23 cellular contexts compared by ENCODE assay signal in genomic region chr6:32298632-32299336, GRCh38.
DNase-seq lines count a peak whose midpoint lies in the region; ATAC-seq and TF ChIP-seq lines count a peak whose summit lies in the region.
"Had no signal": no experiment of that assay in that cellular context is flagged by ENCODE, and none has a peak within 500 bp of the region (broad histone marks: within the 10 kb centered on the region; RNA-seq: fewer than 3 reads in every experiment).

No MANE protein-coding gene starts in this region.

- H3K4me1 ChIP-seq in IMR-90 (ENCODE audit: control insufficient read depth, insufficient read depth, low read length) (no peaks in the 10 kb centered on the region), osteoblast (ENCODE audit: insufficient read depth, low read length) (no peaks in the 10 kb centered on the region)
- H3K4me1 ChIP-seq: BE2C, body of pancreas, heart right ventricle, parathyroid adenoma, vagina had no signal

- H3K36me3 ChIP-seq in IMR-90 (ENCODE audit: control insufficient read depth, insufficient read depth, low read length) (no peaks in the 10 kb centered on the region), osteoblast (ENCODE audit: insufficient read depth, low read length) (no peaks in the 10 kb centered on the region)
- H3K36me3 ChIP-seq: BE2C, heart right ventricle, vagina had no signal

- TF ChIP-seq RAD21 in IMR-90 (IDR thresholded peaks at IDR 0.05; ENCODE audit: low read length) = no peak

- no peak overlapping the region for H2BK5ac ChIP-seq in IMR-90 (ENCODE audit: low read depth, low read length, poor library complexity, severe bottlenecking)

- H3K27me3 ChIP-seq in IMR-90 (ENCODE audit: control insufficient read depth, insufficient read depth, low read length) (no peaks in the 10 kb centered on the region), osteoblast (ENCODE audit: insufficient read depth, low read length) (peaks cover under 1% of the 10 kb centered on the region)
- H3K27me3 ChIP-seq: body of pancreas, vagina had no signal

- POLR2A ChIA-PET in IMR-90 (lab: Charles Lee; ENCODE audit: unreplicated experiment) = no interaction called here

- H3K4me2 ChIP-seq in IMR-90 (ENCODE audit: low read depth, low read length) (peak overlapping the region; percentile 50; the same call in 1 of the 2 replicates), osteoblast (ENCODE audit: insufficient read depth, low read length) (no peak overlapping the region)

- peak; percentile 83 for ATAC-seq in IMR-90 (ENCODE audit: low read depth)
- ATAC-seq in GM21723 (IDR thresholded peaks at IDR 0.05; ENCODE audit: unreplicated experiment) = no peak
- ATAC-seq in GM18868 (IDR thresholded peaks at IDR 0.05; ENCODE audit: unreplicated experiment) = no peak
- ATAC-seq: body of pancreas, heart right ventricle had no signal

- DNase-seq in Caki2 (ENCODE audit: low read depth) (peak; percentile 6), IMR-90 (peak; percentile 54), epidermal melanocyte (ENCODE audit: insufficient read length, low spot score) (peak; percentile 20), osteoblast (ENCODE audit: insufficient read length, low spot score, missing footprints) (peak; percentile 21), OCI-M1 (lab: John Stamatoyannopoulos, UW) (no peak)
- no peak for DNase-seq in stimulated activated CD4-positive, alpha-beta T cell treated with anti-CD3 and anti-CD28 coated beads, Interleukin-2, amount 100 ng/mL, for 24 hours
- DNase-seq: activated CD4-positive, alpha-beta T cell treated with anti-CD3 and anti-CD28 coated beads, Interleukin-2, amount 10 ng/mL, durations not matched to agents 24 days and 14 days; activated naive CD4-positive, alpha-beta T cell treated with anti-CD3 and anti-CD28 coated beads, Interleukin-2, amount 50 U/mL, for 16 hours; activated T-cell treated with anti-CD3 and anti-CD28 coated beads for 4 hours; BE2C; body of pancreas; heart right ventricle; mammary epithelial cell; NCI-H1694 treated with DMSO at 0.1 percent for 48 hours; NCI-H446 treated with DMSO at 0.1 percent for 48 hours; SHP77; stimulated activated CD4-positive, alpha-beta T cell treated with anti-CD3 and anti-CD28 coated beads, Interleukin-4, amount 100 ng/mL, for 24 hours; T-helper 1 cell had no signal

- H3K79me2 ChIP-seq in osteoblast (ENCODE audit: insufficient read depth, low read length) = no peaks in the 10 kb centered on the region
- H3K79me2 ChIP-seq: parathyroid adenoma had no signal

- H2BK20ac ChIP-seq in IMR-90 (ENCODE audit: low read depth, low read length) = no peak overlapping the region

- H3K4ac ChIP-seq in IMR-90 (ENCODE audit: low read depth, low read length) = peak overlapping the region; percentile 43; the same call in 1 of the 2 replicates

- H3K4me3 ChIP-seq in IMR-90 (ENCODE audit: insufficient read depth, low read depth, low read length) (no peak overlapping the region), osteoblast (ENCODE audit: insufficient read depth, low read length) (no peak overlapping the region)
- H3K4me3 ChIP-seq: body of pancreas, coronary artery, heart right ventricle, vagina had no signal

- CTCF ChIA-PET in IMR-90 (lab: Yijun Ruan, JAX) = no interaction called here

- no peak overlapping the region for H3K14ac ChIP-seq in IMR-90 (replicated peaks; ENCODE audit: low read depth, low read length)

- in situ Hi-C loops in Caki2 (cut with HindIII; ENCODE audit: low pct_unique_long_range_greater_than_20kb, low sequenced_read_pairs) = no loop called here
- in situ Hi-C loops in IMR-90 (cut with MboI; ENCODE audit: low sequenced_read_pairs) = no loop called here

- no peak overlapping the region for H2AFZ ChIP-seq in IMR-90 (replicated peaks; ENCODE audit: low read length, poor library complexity)
- no peak overlapping the region for H2AFZ ChIP-seq in osteoblast (ENCODE audit: low read length)
- H2AFZ ChIP-seq: parathyroid adenoma had no signal

- intact Hi-C loops in IMR-90 (cut with micrococcal nuclease) = no loop called here

- no peak overlapping the region for H3K23ac ChIP-seq in IMR-90 (ENCODE audit: low read depth, low read length)

- peak overlapping the region; percentile 39; the same call in 1 of the 2 replicates for H2AK5ac ChIP-seq in IMR-90 (ENCODE audit: low read depth, low read length)

- no TSS peak for BruUV-seq in IMR-90 (replicated peaks; lab: Mats Ljungman, UMichigan)

- no peak overlapping the region for H4K5ac ChIP-seq in IMR-90 (ENCODE audit: low read depth, low read length)

- no peaks in the 10 kb centered on the region for H3K79me1 ChIP-seq in IMR-90 (ENCODE audit: low read depth in 1 of 2, low read length in 2 of 2)

- dilution Hi-C loops in IMR-90 (cut with HindIII; ENCODE audit: low sequenced_read_pairs, unreplicated experiment) = no loop called here

- H4K20me1 ChIP-seq in IMR-90 (ENCODE audit: insufficient read depth, low read length) (no peaks in the 10 kb centered on the region), osteoblast (ENCODE audit: insufficient read depth, low read length) (no peaks in the 10 kb centered on the region)

- H2BK15ac ChIP-seq in IMR-90 (ENCODE audit: low read depth, low read length) = no peak overlapping the region

- no peaks in the 10 kb centered on the region for H3K9me1 ChIP-seq in IMR-90 (ENCODE audit: insufficient read depth, low read length)

- H3K9ac ChIP-seq in IMR-90 (ENCODE audit: low read depth, low read length) = no peak overlapping the region
- H3K9ac ChIP-seq: parathyroid adenoma had no signal

- no CpG with 5 or more reads among the region's 3 CpGs for WGBS in IMR-90 (ENCODE audit: extremely low coverage in 2 of 2, insufficient read length in 1 of 2), 2 experiments

- TF ChIP-seq POLR2A in IMR-90 (IDR thresholded peaks at IDR 0.05; ENCODE audit: low read depth, low read length) = no peak

- H3K56ac ChIP-seq in IMR-90 (ENCODE audit: extremely low read depth, insufficient read depth, low read length) = no peak overlapping the region

- H3K9me3 ChIP-seq in IMR-90 (ENCODE audit: control insufficient read depth, insufficient read depth, low read length) (no peaks in the 10 kb centered on the region), osteoblast (ENCODE audit: low read depth, low read length) (no peaks in the 10 kb centered on the region)
- H3K9me3 ChIP-seq: BE2C, body of pancreas, heart right ventricle, vagina had no signal

- peak overlapping the region; percentile 65 for H3K18ac ChIP-seq in IMR-90 (ENCODE audit: low read depth, low read length)

- no peak overlapping the region for H4K8ac ChIP-seq in IMR-90 (ENCODE audit: low read depth in 2 of 2, low read length in 2 of 2)

- H2AK9ac ChIP-seq in IMR-90 (replicated peaks; ENCODE audit: low read depth, low read length, poor library complexity) = no peak overlapping the region

- no peak overlapping the region; the same call in 1 of the 2 replicates for H4K91ac ChIP-seq in IMR-90 (ENCODE audit: insufficient read depth, low read depth, low read length)

- no peak for TF ChIP-seq CTCF in IMR-90 (conservative IDR thresholded peaks at IDR 0.05; ENCODE audit: low read depth, low read length)
- TF ChIP-seq CTCF in osteoblast (IDR thresholded peaks at IDR 0.05; ENCODE audit: extremely low read depth, low read depth, low read length) = no peak

- H3K27ac ChIP-seq in IMR-90 (ENCODE audit: insufficient read depth, low read length) = peak overlapping the region; percentile 76
- H3K27ac ChIP-seq in osteoblast (ENCODE audit: low read depth, low read length) = no peak overlapping the region
- H3K27ac ChIP-seq: body of pancreas, coronary artery, heart right ventricle, parathyroid adenoma, vagina had no signal

- H2BK120ac ChIP-seq in IMR-90 (ENCODE audit: low read depth, low read length) = peak overlapping the region; percentile 74; the same call in 1 of the 2 replicates

TF ChIP-seq in IMR-90, 13 proteins besides CTCF, POLR2A, EP300 and RAD21:
- no peak for TF ChIP-seq RCOR1 (IDR thresholded peaks at IDR 0.05; ENCODE audit: insufficient replicate concordance, low read length)
- TF ChIP-seq MAZ (IDR thresholded peaks at IDR 0.05; ENCODE audit: borderline replicate concordance, low read depth, low read length) = no peak
- TF ChIP-seq, protein P1, sequence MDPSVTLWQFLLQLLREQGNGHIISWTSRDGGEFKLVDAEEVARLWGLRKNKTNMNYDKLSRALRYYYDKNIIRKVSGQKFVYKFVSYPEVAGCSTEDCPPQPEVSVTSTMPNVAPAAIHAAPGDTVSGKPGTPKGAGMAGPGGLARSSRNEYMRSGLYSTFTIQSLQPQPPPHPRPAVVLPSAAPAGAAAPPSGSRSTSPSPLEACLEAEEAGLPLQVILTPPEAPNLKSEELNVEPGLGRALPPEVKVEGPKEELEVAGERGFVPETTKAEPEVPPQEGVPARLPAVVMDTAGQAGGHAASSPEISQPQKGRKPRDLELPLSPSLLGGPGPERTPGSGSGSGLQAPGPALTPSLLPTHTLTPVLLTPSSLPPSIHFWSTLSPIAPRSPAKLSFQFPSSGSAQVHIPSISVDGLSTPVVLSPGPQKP (IDR thresholded peaks at IDR 0.05; ENCODE audit: borderline replicate concordance, low read depth, low read length) = no peak
- TF ChIP-seq MAFK (IDR thresholded peaks at IDR 0.05; ENCODE audit: low read depth, low read length) = no peak
- no peak for TF ChIP-seq MXI1 (IDR thresholded peaks at IDR 0.05; ENCODE audit: borderline replicate concordance, low read depth, low read length)
- TF ChIP-seq BHLHE40 (IDR thresholded peaks at IDR 0.05; ENCODE audit: low read depth, low read length) = no peak
- TF ChIP-seq CEBPB (IDR thresholded peaks at IDR 0.05; ENCODE audit: low read depth, low read length) = no peak

Comparison
In these comparisons a context has a peak if more than half of its experiments do, and no peak if none do; other contexts are left out.
1. DNase-seq: peak in Caki2 (single experiment), IMR-90 (single experiment), epidermal melanocyte (single experiment) and osteoblast (single experiment); none in OCI-M1 (single experiment) and stimulated activated CD4-positive, alpha-beta T cell treated with anti-CD3 and anti-CD28 coated beads, Interleukin-2, amount 100 ng/mL, for 24 hours (0 of 2).